Comparison of ENCODE assay signal across 11 cellular contexts in the genomic region with DNA sequence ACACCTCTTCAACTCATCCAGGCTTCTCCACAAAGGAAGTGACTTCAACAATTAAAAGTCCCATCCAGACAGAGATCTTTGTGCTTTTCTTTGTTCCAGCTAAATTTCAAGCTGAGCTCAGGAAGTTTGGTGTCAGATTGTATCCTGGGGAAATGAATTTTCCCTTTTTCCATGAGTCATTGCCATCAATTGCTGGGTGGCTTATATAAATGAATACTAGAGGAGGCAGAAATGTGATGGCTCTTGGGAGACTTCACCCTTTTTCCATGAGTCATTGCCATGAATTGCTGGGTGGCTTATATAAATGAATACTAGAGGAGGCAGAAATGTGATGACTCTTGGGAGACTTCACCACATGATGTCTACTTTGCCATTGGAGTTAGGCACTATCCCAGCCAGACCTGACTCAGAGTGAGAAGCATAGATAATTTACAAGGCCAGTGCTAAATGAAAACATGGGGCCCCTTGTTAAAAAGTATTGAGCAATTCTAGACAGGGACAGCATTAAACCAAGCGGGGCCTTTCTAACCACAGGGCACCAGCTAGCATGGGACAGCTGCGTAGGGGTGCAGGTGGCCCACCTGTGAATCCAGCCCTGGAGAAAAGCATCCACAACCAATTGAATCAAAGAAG.
DNase-seq lines count a peak whose midpoint lies in the region; ATAC-seq, FAIRE-seq and TF ChIP-seq lines count a peak whose summit lies in the region.
"Had no signal": no experiment of that assay in that cellular context is flagged by ENCODE, and none has a peak within 500 bp of the region (broad histone marks: within the 10 kb centered on the region; RNA-seq: fewer than 3 reads in every experiment).

No MANE protein-coding gene starts in this region.

- H3K36me3 Mint-ChIP-seq in MCF 10A (ENCODE audit: insufficient read depth, unreplicated experiment) = no peaks in the 10 kb centered on the region

- no TSS peak for BruUV-seq in MCF 10A (replicated peaks; lab: Mats Ljungman, UMichigan)

- intact Hi-C loops in MCF 10A (cut with micrococcal nuclease) (loop anchor here (5.0 kb wide), 1 partner anchor 38 kb away; no protein-coding TSS in a partner anchor), breast epithelium (cut with DNase I; ENCODE audit: low total_unique reads) (loop anchor here (2.0 kb wide), 1 partner anchor 163 kb away; no protein-coding TSS in a partner anchor)

- H3K4me1 Mint-ChIP-seq in MCF 10A (ENCODE audit: insufficient read depth, unreplicated experiment) = peaks cover 14% of the 10 kb centered on the region

- no peaks in the 10 kb centered on the region for H3K27me3 Mint-ChIP-seq in MCF 10A (ENCODE audit: insufficient read depth, unreplicated experiment)

- H3K27ac Mint-ChIP-seq in MCF 10A (ENCODE audit: low read depth, unreplicated experiment) = peak overlapping the region; percentile 56

- no peaks in the 10 kb centered on the region for H3K36me3 ChIP-seq in breast epithelium

- H3K4me3 Mint-ChIP-seq in MCF 10A (ENCODE audit: unreplicated experiment) = no peak overlapping the region

- no peaks in the 10 kb centered on the region for H3K27me3 ChIP-seq in breast epithelium
- H3K27me3 ChIP-seq in foreskin keratinocyte = no peaks in the 10 kb centered on the region

- peaks cover 10% of the 10 kb centered on the region for H3K9me3 Mint-ChIP-seq in MCF 10A (ENCODE audit: unreplicated experiment)

- TF ChIP-seq POLR2A in breast epithelium (IDR thresholded peaks at IDR 0.05) = no peak

- peak; percentile 23 for FAIRE-seq in urothelium cell line (lab: Jason Lieb, UNC)
- FAIRE-seq: GM18507 had no signal

- H3K4me1 ChIP-seq in breast epithelium (no peaks in the 10 kb centered on the region), foreskin keratinocyte (peaks cover 17% of the 10 kb centered on the region)
- H3K4me1 ChIP-seq: parathyroid adenoma had no signal

- no peak overlapping the region for H3K27ac ChIP-seq in breast epithelium
- H3K27ac ChIP-seq in foreskin keratinocyte = peak overlapping the region; percentile 73
- H3K27ac ChIP-seq: parathyroid adenoma had no signal

- TF ChIP-seq CTCF in MCF 10A (IDR thresholded peaks at IDR 0.05; ENCODE audit: unreplicated experiment) (no peak), breast epithelium (IDR thresholded peaks at IDR 0.05) (no peak), foreskin keratinocyte (conservative IDR thresholded peaks at IDR 0.05) (no peak)

- DNase-seq in MCF 10A (ENCODE audit: unreplicated experiment) (peak; percentile 90), breast epithelium (ENCODE audit: low spot score in 2 of 2) (no peak), SW 1271 (lab: John Stamatoyannopoulos, UW) (peak; percentile 73 to 87), foreskin keratinocyte (peak; percentile 93 to 97), urothelium cell line (ENCODE audit: low spot score) (peak; percentile 55), SHP77 (lab: John Stamatoyannopoulos, UW) (no peak)
- DNase-seq: activated CD4-positive, alpha-beta T cell treated with anti-CD3 and anti-CD28 coated beads, Interleukin-2, amount 50 U/mL, for 48 hours had no signal

- peak; percentile 95 for ATAC-seq in foreskin keratinocyte
- ATAC-seq in GM21576 (IDR thresholded peaks at IDR 0.05; ENCODE audit: unreplicated experiment) = no peak
- no peak for ATAC-seq in GM18861 (IDR thresholded peaks at IDR 0.05; ENCODE audit: unreplicated experiment)

- POLR2A ChIA-PET in MCF 10A (lab: Yijun Ruan, JAX) = interaction anchor here (0.6 to 1.2 kb wide), 4 partner anchors 13 to 191 kb away, joined by 3 to 5 read pairs (median 3); no protein-coding TSS in a partner anchor

- CTCF ChIA-PET in MCF 10A (lab: Yijun Ruan, JAX) = interaction anchor here (0.6 kb wide), 1 partner anchor 791 kb away, joined by 4 read pairs; no protein-coding TSS in a partner anchor

- no peak overlapping the region for H3K4me3 ChIP-seq in breast epithelium

- no peaks in the 10 kb centered on the region for H3K9me3 ChIP-seq in breast epithelium

Comparison
In these comparisons a context has a peak if more than half of its experiments do, and no peak if none do; other contexts are left out.
1. DNase-seq: peak in MCF 10A (single experiment), SW 1271 (2 of 2), foreskin keratinocyte (2 of 2) and urothelium cell line (single experiment); none in breast epithelium (0 of 2) and SHP77 (0 of 2).